Comparison of ENCODE assay signal across 8 cellular contexts in the genomic region with DNA sequence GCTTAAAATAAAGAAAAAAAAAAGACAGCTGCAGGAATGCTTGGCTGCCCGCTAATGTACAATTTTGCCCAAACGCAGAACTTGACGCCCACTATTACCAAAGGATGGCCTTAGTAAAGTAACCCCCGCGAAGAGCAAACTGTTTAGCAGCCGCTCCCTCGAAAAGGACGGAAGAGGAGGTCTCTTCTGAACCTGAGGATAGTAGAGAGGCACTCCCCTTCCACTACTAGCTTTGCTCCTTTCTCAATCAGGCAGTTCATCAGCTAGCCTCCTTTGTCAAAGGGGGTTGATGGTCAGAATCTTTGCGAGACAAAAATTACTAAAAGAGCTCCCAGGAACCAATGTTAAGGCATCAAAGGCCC. TPM values are rescaled to one million over a fixed set of nuclear protein-coding genes. Genes with fewer than 3 reads are reported as not detected.
DNase-seq lines count a peak whose midpoint lies in the region; ATAC-seq and TF ChIP-seq lines count a peak whose summit lies in the region.

No MANE protein-coding gene starts in this region.

- H3K36me3 Mint-ChIP-seq in immature natural killer cell, result peaks cover 0 to 3% (median 0%) of the 10 kb centered on the region in 3 donors
- peaks cover 22% of the 10 kb centered on the region for H3K36me3 Mint-ChIP-seq in stimulated activated effector memory CD8-positive, alpha-beta T cell treated with anti-CD3 and anti-CD28 coated beads, Interleukin-12 subunit alpha, Interleukin-12 subunit beta, amount 100 ng/mL, for 72 hours

- no peak for ATAC-seq in stimulated activated effector memory CD8-positive, alpha-beta T cell treated with anti-CD3 and anti-CD28 coated beads, Interleukin-12 subunit alpha, Interleukin-12 subunit beta, amount 100 ng/mL, for 72 hours
- ATAC-seq in GM19452 (IDR thresholded peaks at IDR 0.05; ENCODE audit: unreplicated experiment), result no peak

- H3K27ac Mint-ChIP-seq in immature natural killer cell, result peak overlapping the region; percentile 96 to 100 (median 97)
- H3K27ac Mint-ChIP-seq in stimulated activated effector memory CD8-positive, alpha-beta T cell treated with anti-CD3 and anti-CD28 coated beads, Interleukin-12 subunit alpha, Interleukin-12 subunit beta, amount 100 ng/mL, for 72 hours, result peak overlapping the region; percentile 98

- peaks cover 42 to 52% of the 10 kb centered on the region in 2 donors for H3K4me1 Mint-ChIP-seq in immature natural killer cell
- peaks cover 8% of the 10 kb centered on the region for H3K4me1 Mint-ChIP-seq in stimulated activated effector memory CD8-positive, alpha-beta T cell treated with anti-CD3 and anti-CD28 coated beads, Interleukin-12 subunit alpha, Interleukin-12 subunit beta, amount 100 ng/mL, for 72 hours

- no peaks in the 10 kb centered on the region for H3K9me3 Mint-ChIP-seq in immature natural killer cell
- peaks cover 2% of the 10 kb centered on the region for H3K9me3 Mint-ChIP-seq in stimulated activated effector memory CD8-positive, alpha-beta T cell treated with anti-CD3 and anti-CD28 coated beads, Interleukin-12 subunit alpha, Interleukin-12 subunit beta, amount 100 ng/mL, for 72 hours

- DNase-seq in NCI-H345 (lab: John Stamatoyannopoulos, UW) (peak; percentile 17), NCI-H345 treated with DMSO at 0.1 percent for 48 hours (lab: John Stamatoyannopoulos, UW; ENCODE audit: unreplicated experiment) (no peak), NCI-H1694 treated with DMSO at 0.1 percent for 48 hours (lab: John Stamatoyannopoulos, UW) (peak; percentile 60), astrocyte of the spinal cord (ENCODE audit: low read depth, low spot score) (no peak), immature natural killer cell (no peak)
- DNase-seq in stimulated activated effector memory CD8-positive, alpha-beta T cell treated with anti-CD3 and anti-CD28 coated beads, Interleukin-12 subunit alpha, Interleukin-12 subunit beta, amount 100 ng/mL, for 72 hours (ENCODE audit: low spot score in 2 of 2), result no peak
- DNase-seq in stimulated activated CD4-positive, alpha-beta T cell treated with anti-CD3 and anti-CD28 coated beads, Interleukin-2, amount 100 ng/mL, for 48 hours, result no peak

- peak overlapping the region; percentile 91 to 97 (median 94) for H3K4me3 Mint-ChIP-seq in immature natural killer cell
- peak overlapping the region; percentile 90 for H3K4me3 Mint-ChIP-seq in stimulated activated effector memory CD8-positive, alpha-beta T cell treated with anti-CD3 and anti-CD28 coated beads, Interleukin-12 subunit alpha, Interleukin-12 subunit beta, amount 100 ng/mL, for 72 hours

- no peak for TF ChIP-seq CTCF in astrocyte of the spinal cord (IDR thresholded peaks at IDR 0.05; ENCODE audit: low read depth, low read length)

- H3K27me3 Mint-ChIP-seq in immature natural killer cell (ENCODE audit: low read depth in 3 of 3), result peaks cover 5 to 14% (median 8%) of the 10 kb centered on the region in 3 donors

- in situ Hi-C loops in astrocyte of the spinal cord (cut with HindIII; ENCODE audit: low sequenced_read_pairs), result no loop called here

- peak overlapping the region; percentile 88 for H3K4me3 ChIP-seq in astrocyte of the spinal cord (ENCODE audit: low read depth, low read length)

RNA-seq across cellular contexts. Expression of gene CAB39L, which starts 0.6 kb away (rescaled TPM):
- polyA plus RNA-seq in immature natural killer cell, result 10 to 100 TPM in 1 of 3 donors, 1 to 10 TPM in 2; 4.9 to 11.0 (median 7.0) TPM

RNA-seq across cellular contexts. Expression of gene SETDB2, which starts 0.8 kb away (rescaled TPM):
- polyA plus RNA-seq in immature natural killer cell, result 1 to 10 TPM; 5.5 to 8.8 (median 7.5) TPM

RNA-seq across cellular contexts. Expression of gene PHF11, which starts 52.4 kb away (rescaled TPM):
- polyA plus RNA-seq in immature natural killer cell, result 10 to 100 TPM; 67.1 to 79.2 (median 70.6) TPM

Comparison
In these comparisons a context has a peak if more than half of its experiments do, and no peak if none do; other contexts are left out.
1. DNase-seq: peak in NCI-H345 (single experiment) and NCI-H1694 treated with DMSO at 0.1 percent for 48 hours (single experiment); none in NCI-H345 treated with DMSO at 0.1 percent for 48 hours (single experiment), astrocyte of the spinal cord (single experiment), immature natural killer cell (0 of 3), stimulated activated effector memory CD8-positive, alpha-beta T cell treated with anti-CD3 and anti-CD28 coated beads, Interleukin-12 subunit alpha, Interleukin-12 subunit beta, amount 100 ng/mL, for 72 hours (0 of 2) and stimulated activated CD4-positive, alpha-beta T cell treated with anti-CD3 and anti-CD28 coated beads, Interleukin-2, amount 100 ng/mL, for 48 hours (0 of 2).